ENCODE assay signal across 17 cellular contexts in the genomic region with DNA sequence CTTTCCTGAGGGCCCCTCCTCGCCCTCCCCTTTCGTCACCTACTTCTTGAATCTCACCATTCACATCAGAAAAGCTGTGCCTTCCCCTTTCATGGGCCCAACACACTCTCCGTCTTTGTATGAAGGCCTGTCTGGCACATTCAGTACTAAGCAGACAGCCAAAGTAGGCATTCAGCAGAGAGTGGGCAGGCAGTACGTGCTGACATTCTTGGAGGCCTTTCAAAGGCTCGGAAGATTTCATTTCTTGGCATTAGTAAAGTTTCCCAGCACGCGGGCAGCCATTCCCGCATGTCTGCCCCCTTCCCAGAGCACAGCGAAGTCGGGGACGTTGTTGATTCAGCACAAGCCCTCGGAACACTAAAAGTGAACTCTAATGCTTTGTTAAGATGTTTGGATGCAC. TPM values are rescaled to one million over a fixed set of nuclear protein-coding genes. Genes with fewer than 3 reads are reported as not detected.
DNase-seq lines count a peak whose midpoint lies in the region; ATAC-seq and TF ChIP-seq lines count a peak whose summit lies in the region.
"Had no signal": no experiment of that assay in that cellular context is flagged by ENCODE, and none has a peak within 500 bp of the region (broad histone marks: within the 10 kb centered on the region; RNA-seq: fewer than 3 reads in every experiment).

No MANE protein-coding gene starts in this region.

- intact Hi-C loops in breast epithelium (cut with DNase I; ENCODE audit: low total_unique reads) = no loop called here
- intact Hi-C loops in MCF 10A (cut with micrococcal nuclease) = no loop called here
- intact Hi-C loops in prostate gland (cut with DNase I) = no loop called here
- intact Hi-C loops in vagina (cut with DNase I) = no loop called here

- H3K36me3 Mint-ChIP-seq in MCF 10A (ENCODE audit: insufficient read depth, unreplicated experiment) (peaks cover 11% of the 10 kb centered on the region), endodermal cell (ENCODE audit: low read depth) (peaks cover 9% of the 10 kb centered on the region)
- peaks cover 6 to 50% (median 31%) of the 10 kb centered on the region in 3 donors for H3K36me3 Mint-ChIP-seq in naive thymus-derived CD8-positive, alpha-beta T cell

- peak overlapping the region in 2 of 3 donors; percentile 1 to 6 for H3K4me3 ChIP-seq in breast epithelium
- H3K4me3 ChIP-seq in right atrium auricular region = no peak overlapping the region
- no peak overlapping the region for H3K4me3 ChIP-seq in prostate gland
- no peak overlapping the region for H3K4me3 ChIP-seq in vagina
- H3K4me3 ChIP-seq in endodermal cell (ENCODE audit: low read length) = no peak overlapping the region
- H3K4me3 ChIP-seq: ovary, SK-N-MC had no signal

- H3K9ac ChIP-seq in endodermal cell (ENCODE audit: extremely low read depth, low read length, poor library complexity, severe bottlenecking) = no peak overlapping the region

- no peaks in the 10 kb centered on the region for H3K27me3 Mint-ChIP-seq in MCF 10A (ENCODE audit: insufficient read depth, unreplicated experiment)
- H3K27me3 Mint-ChIP-seq in naive thymus-derived CD8-positive, alpha-beta T cell = no peaks in the 10 kb centered on the region
- H3K27me3 Mint-ChIP-seq in endodermal cell (ENCODE audit: insufficient read depth) = peaks cover 5% of the 10 kb centered on the region
- H3K27me3 Mint-ChIP-seq: activated naive CD4-positive, alpha-beta T cell treated with anti-CD3 and anti-CD28 coated beads, Interleukin-2, amount 50 U/mL, for 24 hours; CD8-positive, alpha-beta memory T cell; stimulated activated naive B cell treated with anti-CD40 and anti-IgM and Interleukin-4, amounts not matched to agents 10 μg/mL and 1 μg/mL and 100 μg/mL, for 72 hours had no signal

- no peaks in the 10 kb centered on the region for H3K9me3 ChIP-seq in breast epithelium
- no peaks in the 10 kb centered on the region for H3K9me3 ChIP-seq in right atrium auricular region
- no peaks in the 10 kb centered on the region for H3K9me3 ChIP-seq in prostate gland
- no peaks in the 10 kb centered on the region for H3K9me3 ChIP-seq in vagina
- H3K9me3 ChIP-seq in endodermal cell (ENCODE audit: control insufficient read depth, low read length) = no peaks in the 10 kb centered on the region
- H3K9me3 ChIP-seq: ovary had no signal

- WGBS in prostate gland = 18% methylated on average over 12 of the region's 12 CpGs
- WGBS in endodermal cell (ENCODE audit: insufficient coverage in 1 of 2, insufficient read length in 1 of 2), 2 experiments = 89 to 97% methylated on average over 9 to 12 of the region's 12 CpGs

- POLR2A ChIA-PET in MCF 10A (lab: Yijun Ruan, JAX) = interaction anchor here (0.6 kb wide), 1 partner anchor 17 kb away, joined by 3 read pairs; no protein-coding TSS in a partner anchor
- POLR2A ChIA-PET in naive thymus-derived CD8-positive, alpha-beta T cell (lab: Charles Lee) = no interaction called here

- H3K27ac ChIP-seq in breast epithelium (peak overlapping the region; percentile 82 to 84), right atrium auricular region (peak overlapping the region; percentile 91 to 92), prostate gland (peak overlapping the region; percentile 69 to 71), vagina (peak overlapping the region; percentile 74), endodermal cell (ENCODE audit: low read depth, low read length) (no peak overlapping the region)
- H3K27ac ChIP-seq: ovary, SK-N-MC had no signal

- CTCF ChIA-PET in MCF 10A (lab: Yijun Ruan, JAX) = interaction anchor here (1.0 kb wide), 1 partner anchor 71 kb away, joined by 4 read pairs; no protein-coding TSS in a partner anchor

- H3K4me1 Mint-ChIP-seq in MCF 10A (ENCODE audit: insufficient read depth, unreplicated experiment) (peaks cover 11% of the 10 kb centered on the region), endodermal cell (peaks cover 68% of the 10 kb centered on the region)
- H3K4me1 Mint-ChIP-seq in naive thymus-derived CD8-positive, alpha-beta T cell = peaks cover 32 to 52% (median 39%) of the 10 kb centered on the region in 4 donors

- H3K9me3 Mint-ChIP-seq in MCF 10A (ENCODE audit: unreplicated experiment) (no peaks in the 10 kb centered on the region), endodermal cell (no peaks in the 10 kb centered on the region)
- H3K9me3 Mint-ChIP-seq in naive thymus-derived CD8-positive, alpha-beta T cell = no peaks in the 10 kb centered on the region
- H3K9me3 Mint-ChIP-seq: activated naive CD4-positive, alpha-beta T cell treated with anti-CD3 and anti-CD28 coated beads, Interleukin-2, amount 50 U/mL, for 24 hours; CD8-positive, alpha-beta memory T cell; stimulated activated naive B cell treated with anti-CD40 and anti-IgM and Interleukin-4, amounts not matched to agents 10 μg/mL and 1 μg/mL and 100 μg/mL, for 72 hours had no signal

- DNase-seq in breast epithelium (ENCODE audit: low spot score in 2 of 2) (peak in 1 of 2 donors; percentile 78), MCF 10A (ENCODE audit: unreplicated experiment) (no peak), right atrium auricular region (ENCODE audit: low spot score) (no peak), prostate gland (ENCODE audit: low spot score) (peak; percentile 58), vagina (ENCODE audit: extremely low spot score in 2 of 2) (no peak), endodermal cell (no peak)
- DNase-seq in naive thymus-derived CD8-positive, alpha-beta T cell = no peak
- DNase-seq: 8988T; CD8-positive, alpha-beta memory T cell; effector CD8-positive, alpha-beta T cell; H7; ovary; stimulated activated CD4-positive, alpha-beta T cell treated with anti-CD3 and anti-CD28 coated beads, Interleukin-4, amount 100 ng/mL, for 24 hours; stimulated activated naive B cell treated with anti-CD40 and anti-IgM and Interleukin-4, amounts not matched to agents 10 μg/mL and 1 μg/mL and 100 μg/mL, for 72 hours had no signal

- H3K27ac Mint-ChIP-seq in MCF 10A (ENCODE audit: low read depth, unreplicated experiment) (no peak overlapping the region), endodermal cell (no peak overlapping the region)
- H3K27ac Mint-ChIP-seq in naive thymus-derived CD8-positive, alpha-beta T cell = peak overlapping the region in 1 of 10 donors; percentile 46
- H3K27ac Mint-ChIP-seq: activated naive CD4-positive, alpha-beta T cell treated with anti-CD3 and anti-CD28 coated beads, Interleukin-2, amount 50 U/mL, for 24 hours; stimulated activated naive B cell treated with anti-CD40 and anti-IgM and Interleukin-4, amounts not matched to agents 10 μg/mL and 1 μg/mL and 100 μg/mL, for 72 hours had no signal

- TF ChIP-seq POLR2A in breast epithelium (IDR thresholded peaks at IDR 0.05) = no peak
- no peak for TF ChIP-seq POLR2A in prostate gland (IDR thresholded peaks at IDR 0.05)
- no peak for TF ChIP-seq POLR2A in vagina (IDR thresholded peaks at IDR 0.05)

- H3K4me1 ChIP-seq in breast epithelium (peaks cover 6 to 32% of the 10 kb centered on the region in 2 donors), right atrium auricular region (peaks cover 0 to 96% of the 10 kb centered on the region in 2 donors), prostate gland (replicated peaks) (peaks cover 28% of the 10 kb centered on the region), vagina (peaks cover 76% of the 10 kb centered on the region), endodermal cell (ENCODE audit: control insufficient read depth, insufficient read depth, low read length) (peaks cover 26% of the 10 kb centered on the region)

- TF ChIP-seq CTCF in breast epithelium (IDR thresholded peaks at IDR 0.05) = no peak
- TF ChIP-seq CTCF in MCF 10A (IDR thresholded peaks at IDR 0.05; ENCODE audit: unreplicated experiment) = no peak
- no peak for TF ChIP-seq CTCF in right atrium auricular region (IDR thresholded peaks at IDR 0.05)
- no peak for TF ChIP-seq CTCF in prostate gland (IDR thresholded peaks at IDR 0.05)
- no peak for TF ChIP-seq CTCF in vagina (IDR thresholded peaks at IDR 0.05)
- no peak for TF ChIP-seq CTCF in endodermal cell (conservative IDR thresholded peaks at IDR 0.05)

- H3K27me3 ChIP-seq in breast epithelium = no peaks in the 10 kb centered on the region
- H3K27me3 ChIP-seq in right atrium auricular region = no peaks in the 10 kb centered on the region
- no peaks in the 10 kb centered on the region for H3K27me3 ChIP-seq in prostate gland (replicated peaks; ENCODE audit: insufficient read depth)
- H3K27me3 ChIP-seq in vagina = no peaks in the 10 kb centered on the region
- H3K27me3 ChIP-seq in endodermal cell (ENCODE audit: control insufficient read depth, insufficient read depth, low read length, poor library complexity, severe bottlenecking) = no peaks in the 10 kb centered on the region
- H3K27me3 ChIP-seq: ovary had no signal

- BruUV-seq in MCF 10A (replicated peaks; lab: Mats Ljungman, UMichigan) = no TSS peak

- H3K36me3 ChIP-seq in breast epithelium (no peaks in the 10 kb centered on the region), right atrium auricular region (no peaks in the 10 kb centered on the region), prostate gland (no peaks in the 10 kb centered on the region), vagina (no peaks in the 10 kb centered on the region), endodermal cell (ENCODE audit: control insufficient read depth, insufficient read depth, low read length) (peaks cover 51% of the 10 kb centered on the region)
- H3K36me3 ChIP-seq: ovary had no signal

- H3K4me3 Mint-ChIP-seq in MCF 10A (ENCODE audit: unreplicated experiment) = no peak overlapping the region
- no peak overlapping the region for H3K4me3 Mint-ChIP-seq in naive thymus-derived CD8-positive, alpha-beta T cell
- no peak overlapping the region for H3K4me3 Mint-ChIP-seq in endodermal cell
- H3K4me3 Mint-ChIP-seq: activated naive CD4-positive, alpha-beta T cell treated with anti-CD3 and anti-CD28 coated beads, Interleukin-2, amount 50 U/mL, for 24 hours; CD8-positive, alpha-beta memory T cell; stimulated activated naive B cell treated with anti-CD40 and anti-IgM and Interleukin-4, amounts not matched to agents 10 μg/mL and 1 μg/mL and 100 μg/mL, for 72 hours had no signal

- no peak for ATAC-seq in naive thymus-derived CD8-positive, alpha-beta T cell
- ATAC-seq in GM19452 (IDR thresholded peaks at IDR 0.05; ENCODE audit: unreplicated experiment) = no peak
- ATAC-seq: stimulated activated naive B cell treated with anti-CD40 and anti-IgM and Interleukin-4, amounts not matched to agents 10 μg/mL and 1 μg/mL and 100 μg/mL, for 72 hours had no signal

RNA-seq across cellular contexts. Expression of a gene that starts 18.0 kb away (rescaled TPM):
- total RNA-seq in breast epithelium (100 to 1,000 TPM in 1 of 3 donors, 10 to 100 TPM in 2; 41.4 to 108 (median 79.2) TPM), MCF 10A (2022) (2.2 and 4.4 TPM in 2 replicates), right atrium auricular region (10 to 100 TPM; 47.3 to 56.2 TPM), prostate gland (10 to 100 TPM; 51.1 to 72.1 TPM), vagina (45.4 TPM), endodermal cell (1 to 10 TPM; 1.7 to 7.4 TPM)
- total RNA-seq in naive thymus-derived CD8-positive, alpha-beta T cell = 10 to 100 TPM; 32.4 to 34.7 TPM
- polyA plus RNA-seq in naive thymus-derived CD8-positive, alpha-beta T cell = 10 to 100 TPM; 14.7 to 20.2 (median 17.3) TPM
- 24.6 TPM for polyA plus RNA-seq in endodermal cell (2013, experiment 1 of 2)
- polyA plus RNA-seq in endodermal cell (2013, experiment 2 of 2) = 26.5 TPM

Comparison
In these comparisons a context has a peak if more than half of its experiments do, and no peak if none do; other contexts are left out.
1. H3K4me3 ChIP-seq: peak in breast epithelium (2 of 3); none in right atrium auricular region (0 of 2), prostate gland (0 of 2), vagina (0 of 2) and endodermal cell (single experiment).